8 cellular contexts compared by ENCODE assay signal in genomic region chr22:35995772-35996171, GRCh38. TPM values are rescaled to one million over a fixed set of nuclear protein-coding genes. Genes with fewer than 3 reads are reported as not detected.
DNase-seq lines count a peak whose midpoint lies in the region; ATAC-seq and TF ChIP-seq lines count a peak whose summit lies in the region.

No MANE protein-coding gene starts in this region.

- CTCF ChIA-PET in activated CD4-positive, alpha-beta memory T cell treated with anti-CD3 and anti-CD28 coated beads, Interleukin-2, amount 10 ng/mL, durations not matched to agents 7 days and 5 days (lab: Charles Lee): interaction anchor here (0.6 to 1.2 kb wide), 2 partner anchors 70 to 552 kb away, joined by 3 read pairs; no protein-coding TSS in a partner anchor

- intact Hi-C loops in left lung (cut with DNase I): no loop called here

- TF ChIP-seq CTCF in HFFc6 (IDR thresholded peaks at IDR 0.05) (no peak), chondrocyte (IDR thresholded peaks at IDR 0.05) (no peak), left lung (IDR thresholded peaks at IDR 0.05) (no peak), suprapubic skin (IDR thresholded peaks at IDR 0.05) (no peak)

- H3K36me3 Mint-ChIP-seq in HFFc6 (ENCODE audit: low read depth) (peaks cover 14% of the 10 kb centered on the region), chondrocyte (ENCODE audit: low read depth) (no peaks in the 10 kb centered on the region)
- H3K36me3 Mint-ChIP-seq in activated CD4-positive, alpha-beta memory T cell treated with anti-CD3 and anti-CD28 coated beads, Interleukin-2, amount 10 ng/mL, durations not matched to agents 7 days and 5 days (ENCODE audit: low read depth): no peaks in the 10 kb centered on the region

- H3K9me3 ChIP-seq in left lung (no peaks in the 10 kb centered on the region), suprapubic skin (no peaks in the 10 kb centered on the region)

- no peaks in the 10 kb centered on the region for H3K9me3 Mint-ChIP-seq in HFFc6
- H3K9me3 Mint-ChIP-seq in chondrocyte (ENCODE audit: low read depth): no peaks in the 10 kb centered on the region
- H3K9me3 Mint-ChIP-seq in activated CD4-positive, alpha-beta memory T cell treated with anti-CD3 and anti-CD28 coated beads, Interleukin-2, amount 10 ng/mL, durations not matched to agents 7 days and 5 days: no peaks in the 10 kb centered on the region

- H3K27me3 Mint-ChIP-seq in HFFc6 (ENCODE audit: insufficient read depth) (no peaks in the 10 kb centered on the region), chondrocyte (ENCODE audit: low read depth) (no peaks in the 10 kb centered on the region)
- H3K27me3 Mint-ChIP-seq in activated CD4-positive, alpha-beta memory T cell treated with anti-CD3 and anti-CD28 coated beads, Interleukin-2, amount 10 ng/mL, durations not matched to agents 7 days and 5 days: peaks cover 16% of the 10 kb centered on the region

- peaks cover 52% of the 10 kb centered on the region for H3K4me1 Mint-ChIP-seq in HFFc6 (ENCODE audit: low read depth)
- H3K4me1 Mint-ChIP-seq in chondrocyte (ENCODE audit: low read depth): peaks cover 58% of the 10 kb centered on the region
- H3K4me1 Mint-ChIP-seq in activated CD4-positive, alpha-beta memory T cell treated with anti-CD3 and anti-CD28 coated beads, Interleukin-2, amount 10 ng/mL, durations not matched to agents 7 days and 5 days: no peaks in the 10 kb centered on the region

- H3K27me3 ChIP-seq in left lung: no peaks in the 10 kb centered on the region
- H3K27me3 ChIP-seq in suprapubic skin: no peaks in the 10 kb centered on the region

- H3K36me3 ChIP-seq in left lung: no peaks in the 10 kb centered on the region
- H3K36me3 ChIP-seq in suprapubic skin: no peaks in the 10 kb centered on the region

- POLR2A ChIA-PET in activated CD4-positive, alpha-beta memory T cell treated with anti-CD3 and anti-CD28 coated beads, Interleukin-2, amount 10 ng/mL, durations not matched to agents 7 days and 5 days (lab: Charles Lee): no interaction called here

- 42% methylated on average over 2 of the region's 2 CpGs for WGBS in suprapubic skin

- TF ChIP-seq POLR2A in suprapubic skin (IDR thresholded peaks at IDR 0.05): no peak

- H3K4me1 ChIP-seq in left lung (peaks cover 9 to 13% of the 10 kb centered on the region in 2 donors), suprapubic skin (peaks cover 17% of the 10 kb centered on the region)

- H3K27ac ChIP-seq in left lung (peak overlapping the region; percentile 53 to 81), suprapubic skin (peak overlapping the region; percentile 50)

- peak; percentile 81 for ATAC-seq in left lung
- no peak for ATAC-seq in HG03439 (IDR thresholded peaks at IDR 0.05; ENCODE audit: unreplicated experiment)

- H3K27ac Mint-ChIP-seq in HFFc6 (peak overlapping the region; percentile 92), chondrocyte (ENCODE audit: unreplicated experiment) (peak overlapping the region; percentile 93)
- no peak overlapping the region for H3K27ac Mint-ChIP-seq in activated CD4-positive, alpha-beta memory T cell treated with anti-CD3 and anti-CD28 coated beads, Interleukin-2, amount 10 ng/mL, durations not matched to agents 7 days and 5 days

- H3K4me3 ChIP-seq in left lung (no peak overlapping the region), suprapubic skin (no peak overlapping the region)

- peak overlapping the region; percentile 83 for H3K4me3 Mint-ChIP-seq in HFFc6
- peak overlapping the region; percentile 57 for H3K4me3 Mint-ChIP-seq in chondrocyte (ENCODE audit: unreplicated experiment)
- no peak overlapping the region for H3K4me3 Mint-ChIP-seq in activated CD4-positive, alpha-beta memory T cell treated with anti-CD3 and anti-CD28 coated beads, Interleukin-2, amount 10 ng/mL, durations not matched to agents 7 days and 5 days

- peak; percentile 90 for DNase-seq in HFFc6
- no peak for DNase-seq in chondrocyte (ENCODE audit: low spot score)
- DNase-seq in left lung: peak in 1 of 2 donors; percentile 52
- peak; percentile 79 to 82 for DNase-seq in suprapubic skin (ENCODE audit: low spot score in 2 of 2)
- DNase-seq in stimulated activated CD4-positive, alpha-beta T cell treated with anti-CD3 and anti-CD28 coated beads, Interleukin-2, amount 100 ng/mL, for 48 hours: no peak
- DNase-seq in activated CD4-positive, alpha-beta memory T cell treated with anti-CD3 and anti-CD28 coated beads, Interleukin-2, amount 10 ng/mL, durations not matched to agents 7 days and 5 days: no peak
- DNase-seq in NCI-H1930 (lab: John Stamatoyannopoulos, UW): no peak

- no peak for TF ChIP-seq EP300 in suprapubic skin (IDR thresholded peaks at IDR 0.05)

RNA-seq across cellular contexts. Expression of gene RBFOX2, which starts 32.9 kb away (rescaled TPM):
- 100 to 1,000 TPM; 139 to 165 (median 155) TPM for total RNA-seq in HFFc6 (2021; fragmentation: NEBNext Ultra II Directional; extraction: Animal tissue kit (Norgen Biotek cat#: 25700))
- total RNA-seq in chondrocyte (140 to 148 TPM (median 147 TPM) in 3 replicates), left lung (10 to 100 TPM; 63.1 to 91.3 TPM), suprapubic skin (10 to 100 TPM; 46.6 to 82.7 (median 62.1) TPM)
- total RNA-seq in activated CD4-positive, alpha-beta memory T cell treated with anti-CD3 and anti-CD28 coated beads, Interleukin-2, amount 10 ng/mL, durations not matched to agents 7 days and 5 days: 1 to 10 TPM in 1 of 2 experiments, under 1 TPM in 1; 0.83 to 1.4 TPM

Comparison
In these comparisons a context has a peak if more than half of its experiments do, and no peak if none do; other contexts are left out.
1. DNase-seq: peak in HFFc6 (single experiment) and suprapubic skin (2 of 2); none in chondrocyte (single experiment), stimulated activated CD4-positive, alpha-beta T cell treated with anti-CD3 and anti-CD28 coated beads, Interleukin-2, amount 100 ng/mL, for 48 hours (0 of 2), activated CD4-positive, alpha-beta memory T cell treated with anti-CD3 and anti-CD28 coated beads, Interleukin-2, amount 10 ng/mL, durations not matched to agents 7 days and 5 days (single experiment) and NCI-H1930 (0 of 2).
2. RNA of gene RBFOX2, which starts 32.9 kb away (total RNA-seq): 139 to 165 TPM in HFFc6, 140 to 148 TPM in chondrocyte, 63.1 to 91.3 TPM in left lung and 46.6 to 82.7 TPM in suprapubic skin; 0.83 to 1.4 TPM in activated CD4-positive, alpha-beta memory T cell treated with anti-CD3 and anti-CD28 coated beads, Interleukin-2, amount 10 ng/mL, durations not matched to agents 7 days and 5 days; every median in the first group is over 10 times any median in the second.